8 cellular contexts compared by ENCODE assay signal in the genomic region with DNA sequence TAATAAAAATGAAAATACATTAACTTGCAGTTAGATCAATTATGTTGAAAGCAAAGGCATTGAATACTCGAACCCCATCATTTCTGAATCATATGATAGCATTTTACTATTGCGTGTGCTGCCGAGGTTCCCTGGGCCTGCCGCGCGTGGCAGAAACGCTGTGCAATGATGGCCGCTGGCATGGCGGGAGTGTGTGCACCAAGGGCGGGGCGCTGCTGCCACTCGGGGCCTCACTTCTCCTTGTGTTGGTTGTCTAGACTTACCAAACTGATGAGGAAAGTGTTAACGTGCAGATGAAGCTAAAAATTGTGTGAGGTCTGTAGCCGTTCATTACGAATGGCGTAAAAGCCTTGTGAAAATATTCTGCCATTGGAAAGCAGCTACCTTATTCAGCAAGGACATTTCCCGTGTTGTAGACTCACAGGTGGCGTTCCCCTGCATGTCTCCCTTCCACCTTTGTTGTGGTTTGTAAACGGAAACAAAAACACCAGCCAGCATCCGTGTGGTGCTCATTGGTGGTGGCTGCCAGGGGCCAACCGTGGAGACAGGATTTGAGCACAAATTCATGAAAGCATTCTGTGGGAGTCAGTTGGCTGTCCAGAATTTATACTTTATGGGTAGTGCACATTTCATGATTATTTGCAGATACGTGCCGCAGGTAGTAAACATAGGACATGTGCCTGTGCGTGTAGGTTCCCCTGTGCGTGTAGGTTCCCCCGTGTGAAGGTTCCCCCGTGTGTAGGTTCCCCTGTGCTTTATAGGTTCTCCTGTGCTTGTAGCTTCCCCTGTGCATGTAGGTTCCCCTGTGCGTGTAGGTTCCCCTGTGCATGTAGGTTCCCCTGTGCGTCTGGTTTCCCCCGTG. TPM values are rescaled to one million over a fixed set of nuclear protein-coding genes. Genes with fewer than 3 reads are reported as not detected.
DNase-seq lines count a peak whose midpoint lies in the region; ATAC-seq and TF ChIP-seq lines count a peak whose summit lies in the region.

No MANE protein-coding gene starts in this region.

- H3K27me3 ChIP-seq in SJCRH30, result no peaks in the 10 kb centered on the region

- no peak overlapping the region for H3K4me3 ChIP-seq in SJCRH30

- H3K27ac ChIP-seq in SJCRH30, result no peak overlapping the region

- H3K4me1 Mint-ChIP-seq in brain, result peaks cover 59% of the 10 kb centered on the region

- H3K4me3 Mint-ChIP-seq in brain, result peak overlapping the region in 1 of 5 experiments; percentile 24

- peak overlapping the region in 3 of 5 experiments; percentile 14 to 66 (median 45) for H3K27ac Mint-ChIP-seq in brain

- H3K4me1 ChIP-seq in SJCRH30, result peaks cover 14% of the 10 kb centered on the region

- TF ChIP-seq CTCF in brain (conservative IDR thresholded peaks at IDR 0.05), result no peak

- peak; percentile 56 for DNase-seq in activated CD4-positive, alpha-beta T cell treated with anti-CD3 and anti-CD28 coated beads for 1 hour
- DNase-seq in stimulated activated CD4-positive, alpha-beta T cell treated with anti-CD3 and anti-CD28 coated beads, TNF-alpha, amount 100 ng/mL, for 1 hour (ENCODE audit: low read depth in 3 of 3, low spot score in 1 of 3), result peak; percentile 29 to 52 (median 46)
- DNase-seq in ecto neural progenitor cell (ENCODE audit: low spot score), result no peak
- DNase-seq in DMS 273 (lab: John Stamatoyannopoulos, UW; ENCODE audit: unreplicated experiment), result no peak
- DNase-seq in SJCRH30, result no peak

- H3K9me3 ChIP-seq in SJCRH30 (replicated peaks), result no peaks in the 10 kb centered on the region

- no peaks in the 10 kb centered on the region for H3K27me3 Mint-ChIP-seq in brain

- H3K9me3 Mint-ChIP-seq in brain, result peaks cover 0 to 7% (median 0%) of the 10 kb centered on the region in 5 experiments

- no peaks in the 10 kb centered on the region for H3K36me3 Mint-ChIP-seq in brain

- no peaks in the 10 kb centered on the region for H3K36me3 ChIP-seq in SJCRH30

- ATAC-seq in GM18511 (IDR thresholded peaks at IDR 0.05; ENCODE audit: unreplicated experiment), result peak; percentile 51
- ATAC-seq in GM18520 (IDR thresholded peaks at IDR 0.05; ENCODE audit: unreplicated experiment), result no peak

RNA-seq across cellular contexts. Expression of gene GRAMD4, which starts 5.9 kb away (rescaled TPM):
- polyA plus RNA-seq in brain (ENCODE audit: insufficient read depth, low read depth, low replicate concordance), result 12.6 TPM
- total RNA-seq in SJCRH30 (2014; rRNA removed; shearing (Covaris generic)), result 8.6 and 8.8 TPM in 2 replicates

Comparison
In these comparisons a context has a peak if more than half of its experiments do, and no peak if none do; other contexts are left out.
1. DNase-seq: peak in activated CD4-positive, alpha-beta T cell treated with anti-CD3 and anti-CD28 coated beads for 1 hour (single experiment) and stimulated activated CD4-positive, alpha-beta T cell treated with anti-CD3 and anti-CD28 coated beads, TNF-alpha, amount 100 ng/mL, for 1 hour (3 of 3); none in ecto neural progenitor cell (single experiment), DMS 273 (single experiment) and SJCRH30 (0 of 2).